15 cellular contexts compared by ENCODE assay signal in the genomic region with DNA sequence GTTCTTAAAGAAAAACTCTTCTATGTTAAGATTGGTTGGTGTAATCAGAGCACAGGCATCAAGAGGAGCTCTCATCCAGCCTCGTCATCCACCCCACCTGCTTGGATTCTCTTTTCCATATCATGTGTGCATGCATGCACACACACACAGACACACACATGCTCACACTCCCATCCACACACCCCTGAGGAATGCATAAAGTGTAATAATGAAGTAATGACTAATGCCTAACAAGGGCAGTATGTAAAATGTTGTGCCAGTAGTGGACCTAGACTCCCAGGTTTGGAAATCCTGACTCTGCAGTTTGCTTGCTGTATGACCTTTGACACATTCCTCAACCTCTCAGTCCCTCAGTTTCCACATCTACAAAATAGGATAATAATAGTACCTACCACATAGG.
DNase-seq lines count a peak whose midpoint lies in the region; ATAC-seq, FAIRE-seq and TF ChIP-seq lines count a peak whose summit lies in the region.
"Had no signal": no experiment of that assay in that cellular context is flagged by ENCODE, and none has a peak within 500 bp of the region (broad histone marks: within the 10 kb centered on the region; RNA-seq: fewer than 3 reads in every experiment).

No MANE protein-coding gene starts in this region.

- no TSS peak for BruUV-seq in HepG2 (replicated peaks; lab: Mats Ljungman, UMichigan)

- intact Hi-C loops in HepG2 (cut with micrococcal nuclease; ENCODE audit: unreplicated experiment) = no loop called here
- intact Hi-C loops in right lobe of liver (cut with DNase I) = no loop called here

- H3K36me3 ChIP-seq in HepG2 (replicated peaks in 1 of 2; ENCODE audit: control insufficient read depth in 1 of 2, insufficient read depth in 2 of 2, low read length in 2 of 2) (no peaks in the 10 kb centered on the region), right lobe of liver (no peaks in the 10 kb centered on the region), bronchial epithelial cell (ENCODE audit: control insufficient read depth, insufficient read depth, low read length) (no peaks in the 10 kb centered on the region)

- POLR2A ChIA-PET in HepG2 (lab: Yijun Ruan, JAX) = interaction anchor here (2.9 kb wide), 1 partner anchor 32 kb away, joined by 13 read pairs; no protein-coding TSS in a partner anchor

- no peaks in the 10 kb centered on the region for H3K36me3 Mint-ChIP-seq in memory B cell
- H3K36me3 Mint-ChIP-seq: CD4-positive, alpha-beta memory T cell had no signal

- H3K27ac Mint-ChIP-seq in memory B cell = peak overlapping the region; percentile 39

- TF ChIP-seq POLR2A in HepG2 (IDR thresholded peaks at IDR 0.05; ENCODE audit: insufficient read depth in 1 of 2, low read depth in 2 of 2, low read length in 2 of 2) (no peak), right lobe of liver (IDR thresholded peaks at IDR 0.05) (no peak)

- H4K20me1 ChIP-seq in HepG2 (ENCODE audit: insufficient read depth, low read length) = no peaks in the 10 kb centered on the region

- no peaks in the 10 kb centered on the region for H3K27me3 Mint-ChIP-seq in memory B cell
- H3K27me3 Mint-ChIP-seq: CD4-positive, alpha-beta memory T cell had no signal

- H3K9me3 ChIP-seq in HepG2 (ENCODE audit: low read length) = no peaks in the 10 kb centered on the region
- no peaks in the 10 kb centered on the region for H3K9me3 ChIP-seq in right lobe of liver

- no peak overlapping the region for H3K4me2 ChIP-seq in HepG2 (ENCODE audit: low read depth, low read length)

- ATAC-seq in HepG2 = no peak
- ATAC-seq in right lobe of liver = no peak
- ATAC-seq in memory B cell (ENCODE audit: low read depth) = no peak
- ATAC-seq in HG03565 (IDR thresholded peaks at IDR 0.05; ENCODE audit: unreplicated experiment) = no peak
- ATAC-seq: HCT116 had no signal

- TF ChIP-seq EP300 in HepG2 (IDR thresholded peaks at IDR 0.05; ENCODE audit: low read depth in 2 of 2, low read length in 2 of 2) = no peak
- TF ChIP-seq EP300 in HepG2 (CRISPR knock-in tag; IDR thresholded peaks at IDR 0.05; ENCODE audit: borderline replicate concordance) = no peak

- peaks cover 54% of the 10 kb centered on the region for H3K4me1 ChIP-seq in HepG2 (ENCODE audit: insufficient read depth, low read length)
- H3K4me1 ChIP-seq in right lobe of liver = peaks cover 0 to 12% (median 6%) of the 10 kb centered on the region in 4 donors

- no peak for TF ChIP-seq CTCF in HepG2 (CRISPR knock-in tag; IDR thresholded peaks at IDR 0.05)
- TF ChIP-seq CTCF in right lobe of liver (IDR thresholded peaks at IDR 0.05) = no peak
- no peak for TF ChIP-seq CTCF in bronchial epithelial cell (IDR thresholded peaks at IDR 0.05; ENCODE audit: insufficient read depth, low read length, severe bottlenecking)

- H3K27ac ChIP-seq in HepG2 (ENCODE audit: extremely low read length, insufficient read depth, low read length) = no peak overlapping the region
- no peak overlapping the region for H3K27ac ChIP-seq in right lobe of liver
- H3K27ac ChIP-seq: C4-2B had no signal

- WGBS in HepG2 (ENCODE audit: low lambda C conversion rate) = 0% methylated on average over 1 of the region's 1 CpG
- 0% methylated on average over 1 of the region's 1 CpG for WGBS in right lobe of liver (ENCODE audit: insufficient coverage, low coverage, low lambda C conversion rate, missing lambda C conversion rate)

- DNase-seq in HepG2 (ENCODE audit: low spot score) (no peak), right lobe of liver (no peak), bronchial epithelial cell (ENCODE audit: low read depth) (peak; percentile 49), memory B cell (ENCODE audit: low spot score in 2 of 2) (no peak), NCI-H1048 (lab: John Stamatoyannopoulos, UW) (no peak), NCI-H82 treated with DMSO at 0.1 percent for 48 hours (lab: John Stamatoyannopoulos, UW; ENCODE audit: unreplicated experiment) (no peak)
- DNase-seq: ACHN; CD4-positive, alpha-beta memory T cell; DMS79 had no signal

- CTCF ChIA-PET in HepG2 (lab: Yijun Ruan, JAX; ENCODE audit: low intra/inter-chr PET ratio, low total read pairs) = no interaction called here

- no peaks in the 10 kb centered on the region for H3K9me3 Mint-ChIP-seq in memory B cell
- H3K9me3 Mint-ChIP-seq: CD4-positive, alpha-beta memory T cell had no signal

- no peak overlapping the region for H3K9ac ChIP-seq in HepG2 (ENCODE audit: insufficient read depth, low read depth, low read length)

- FAIRE-seq in HepG2 (lab: Jason Lieb, UNC) (no peak), bronchial epithelial cell (lab: Jason Lieb, UNC) (no peak)
- FAIRE-seq: GM12878, GM18507, H54 had no signal

- in situ Hi-C loops in HepG2 (cut with HindIII; ENCODE audit: extremely low pct_ligation_motif_present, low pct_unique_long_range_greater_than_20kb) = no loop called here

- TF ChIP-seq RAD21 in HepG2 (CRISPR knock-in tag; IDR thresholded peaks at IDR 0.05) = no peak

- H3K4me1 Mint-ChIP-seq in memory B cell = peaks cover 22% of the 10 kb centered on the region

- H2AFZ ChIP-seq in HepG2 (ENCODE audit: low read length) = no peak overlapping the region

- H3K27me3 ChIP-seq in HepG2 (ENCODE audit: control insufficient read depth in 1 of 2, insufficient read depth in 2 of 2, low read length in 2 of 2) = 0 out of 5 replicates have a peak, but pooled peaks cover 0 to 2% of the 10 kb centered on the region in 2 experiments
- no peaks in the 10 kb centered on the region for H3K27me3 ChIP-seq in right lobe of liver
- H3K27me3 ChIP-seq in bronchial epithelial cell (ENCODE audit: control insufficient read depth, insufficient read depth, low read length) = no peaks in the 10 kb centered on the region

- no peak overlapping the region for H3K4me3 Mint-ChIP-seq in memory B cell

- no peak overlapping the region for H3K4me3 ChIP-seq in HepG2 (replicated peaks in 1 of 3; ENCODE audit: insufficient read depth in 1 of 3, low read depth in 2 of 3, low read length in 3 of 3)
- no peak overlapping the region for H3K4me3 ChIP-seq in right lobe of liver
- H3K4me3 ChIP-seq in bronchial epithelial cell (ENCODE audit: low read depth, low read length) = no peak overlapping the region
- H3K4me3 ChIP-seq: GM12878 had no signal

- H3K79me2 ChIP-seq in HepG2 (ENCODE audit: insufficient read depth, low read length) = no peaks in the 10 kb centered on the region

TF ChIP-seq in HepG2, 621 proteins besides CTCF, POLR2A, EP300 and RAD21:
- peak; percentile 11 to 32; a peak in 1 of 4 replicates for TF ChIP-seq MAFK (conservative IDR thresholded peaks at IDR 0.05 in 1 of 2, IDR thresholded peaks at IDR 0.05 in 1 of 2; ENCODE audit: low read length in 2 of 2)
- TF ChIP-seq ZNF678 (CRISPR knock-in tag; IDR thresholded peaks at IDR 0.05) = no peak
- peak; percentile 65 for TF ChIP-seq ZNF629 (CRISPR knock-in tag; conservative IDR thresholded peaks at IDR 0.05)
TF ChIP-seq in HepG2: peak in this region for 2.
